ENCODE assay signal across 9 cellular contexts in genomic region chr15:65824031-65824743, GRCh38. TPM values are rescaled to one million over a fixed set of nuclear protein-coding genes. Genes with fewer than 3 reads are reported as not detected.
A peak's percentile ranks its signal among the peaks of the same experiment; 100 is the strongest.
DNase-seq lines count a peak whose midpoint lies in the region; ATAC-seq and TF ChIP-seq lines count a peak whose summit lies in the region.
"Had no signal": no experiment of that assay in that cellular context is flagged by ENCODE, and none has a peak within 500 bp of the region (broad histone marks: within the 10 kb centered on the region; RNA-seq: fewer than 3 reads in every experiment).

No MANE protein-coding gene starts in this region.

- no peaks in the 10 kb centered on the region for H3K36me3 Mint-ChIP-seq in T-cell
- H3K36me3 Mint-ChIP-seq in nephron progenitor cell (ENCODE audit: low read depth): peaks cover 6% of the 10 kb centered on the region
- H3K36me3 Mint-ChIP-seq: activated naive CD8-positive, alpha-beta T cell had no signal

- no peak overlapping the region for H2AFZ ChIP-seq in MM.1S (ENCODE audit: low read length)

- CTCF ChIA-PET in T-cell (lab: Charles Lee): interaction anchor here (0.6 to 1.6 kb wide), 3 partner anchors 8 to 38 kb away, joined by 3 to 5 read pairs (median 3); partner anchors contain the start of gene DENND4A (in 1 of the 2)

- no peaks in the 10 kb centered on the region for H3K27me3 Mint-ChIP-seq in T-cell
- no peaks in the 10 kb centered on the region for H3K27me3 Mint-ChIP-seq in nephron progenitor cell (ENCODE audit: low read depth, poor library complexity)
- H3K27me3 Mint-ChIP-seq: activated naive CD8-positive, alpha-beta T cell had no signal

- DNase-seq in NCI-H510A treated with DMSO at 0.1 percent for 48 hours (lab: John Stamatoyannopoulos, UW) (peak; percentile 74), NCI-H510A (lab: John Stamatoyannopoulos, UW) (no peak), MM.1S (peak; percentile 15), T-cell (peak in 3 of 34 experiments; percentile 15 to 25 (median 16)), fibroblast of peridontal ligament (ENCODE audit: extremely low read depth) (peak; percentile 72), nephron progenitor cell (peak; percentile 23), NCI-H446 treated with DMSO at 0.1 percent for 48 hours (lab: John Stamatoyannopoulos, UW) (no peak), HK-2 (ENCODE audit: unreplicated experiment) (no peak)

- no peak overlapping the region for H3K9ac ChIP-seq in MM.1S (ENCODE audit: low read length)

- H3K27ac Mint-ChIP-seq in T-cell (peak overlapping the region; percentile 34 to 52), nephron progenitor cell (no peak overlapping the region)
- H3K27ac Mint-ChIP-seq: activated naive CD8-positive, alpha-beta T cell had no signal

- no peaks in the 10 kb centered on the region for H3K36me3 ChIP-seq in MM.1S (replicated peaks; ENCODE audit: insufficient read depth, low read length)

- no peaks in the 10 kb centered on the region for H3F3A ChIP-seq in MM.1S (ENCODE audit: insufficient read depth, low read length)

- H3K27me3 ChIP-seq in MM.1S (replicated peaks; ENCODE audit: insufficient read depth, low read length): peaks cover 10% of the 10 kb centered on the region; the same call in 1 of the 2 replicates

- H3K4me1 Mint-ChIP-seq in T-cell: peaks cover 68 to 73% (median 70%) of the 10 kb centered on the region in 3 donors
- peaks cover 23% of the 10 kb centered on the region for H3K4me1 Mint-ChIP-seq in nephron progenitor cell

- no peak overlapping the region for H3K4me2 ChIP-seq in MM.1S (ENCODE audit: low read depth, low read length)

- H3K9me3 Mint-ChIP-seq in T-cell (no peaks in the 10 kb centered on the region), nephron progenitor cell (peaks cover 8% of the 10 kb centered on the region)

- H4K20me1 ChIP-seq in MM.1S (ENCODE audit: insufficient read depth, low read length): no peaks in the 10 kb centered on the region

- no peaks in the 10 kb centered on the region for H3K9me2 ChIP-seq in MM.1S (replicated peaks; ENCODE audit: insufficient read depth, low read length)

- TF ChIP-seq CTCF in MM.1S (IDR thresholded peaks at IDR 0.05; ENCODE audit: low read length) (peak; percentile 46), nephron progenitor cell (IDR thresholded peaks at IDR 0.05) (peak; percentile 48)

- no peak for ATAC-seq in T-cell (replicated peaks in 1 of 4)

- no peaks in the 10 kb centered on the region for H3K79me2 ChIP-seq in MM.1S (ENCODE audit: low read length)

- H3K4me3 ChIP-seq in MM.1S (ENCODE audit: low read length): no peak overlapping the region

- peaks cover 8% of the 10 kb centered on the region for H3K4me1 ChIP-seq in MM.1S (ENCODE audit: low read length)

- H3K4me3 Mint-ChIP-seq in T-cell (no peak overlapping the region), nephron progenitor cell (no peak overlapping the region)
- H3K4me3 Mint-ChIP-seq: activated naive CD8-positive, alpha-beta T cell had no signal

- no peak overlapping the region for H3K27ac ChIP-seq in MM.1S (ENCODE audit: low read length)

- POLR2A ChIA-PET in T-cell (lab: Charles Lee): interaction anchor here in 1 of 2 donors (0.5 to 0.6 kb wide), 2 partner anchors 12 to 25 kb away, joined by 4 to 6 read pairs; no protein-coding TSS in a partner anchor

- H3K9me3 ChIP-seq in MM.1S (replicated peaks; ENCODE audit: insufficient read depth, low read length): no peaks in the 10 kb centered on the region

RNA-seq across cellular contexts. Expression of gene DENND4A, which starts 32.1 kb away (rescaled TPM):
- 10 to 100 TPM; 49.7 to 76.3 (median 57.1) TPM for total RNA-seq in T-cell

RNA-seq across cellular contexts. Expression of gene RAB11A, which starts 45.1 kb away (rescaled TPM):
- 100 to 1,000 TPM in 1 of 5 donors, 10 to 100 TPM in 4; 82.4 to 103 (median 97.5) TPM for total RNA-seq in T-cell

Comparison
In these comparisons a context has a peak if more than half of its experiments do, and no peak if none do; other contexts are left out.
1. DNase-seq: peak in NCI-H510A treated with DMSO at 0.1 percent for 48 hours (single experiment), MM.1S (single experiment), fibroblast of peridontal ligament (single experiment) and nephron progenitor cell (single experiment); none in NCI-H510A (single experiment), NCI-H446 treated with DMSO at 0.1 percent for 48 hours (single experiment) and HK-2 (single experiment).